5 cellular contexts compared by ENCODE assay signal in genomic region chr2:80153768-80154167, GRCh38.
"Had no signal": no experiment of that assay in that cellular context is flagged by ENCODE, and none has a peak within 500 bp of the region (broad histone marks: within the 10 kb centered on the region; RNA-seq: fewer than 3 reads in every experiment).

No MANE protein-coding gene starts in this region.

- H3K4me2 ChIP-seq: GM23338 had no signal

- DNase-seq: H9, HCEC 1CT, KG1 had no signal

- H2AFZ ChIP-seq: GM23338 had no signal

- H3K4me3 ChIP-seq: GM23338 had no signal

- ATAC-seq: HepG2 had no signal
